9 cellular contexts compared by ENCODE assay signal in the genomic region with DNA sequence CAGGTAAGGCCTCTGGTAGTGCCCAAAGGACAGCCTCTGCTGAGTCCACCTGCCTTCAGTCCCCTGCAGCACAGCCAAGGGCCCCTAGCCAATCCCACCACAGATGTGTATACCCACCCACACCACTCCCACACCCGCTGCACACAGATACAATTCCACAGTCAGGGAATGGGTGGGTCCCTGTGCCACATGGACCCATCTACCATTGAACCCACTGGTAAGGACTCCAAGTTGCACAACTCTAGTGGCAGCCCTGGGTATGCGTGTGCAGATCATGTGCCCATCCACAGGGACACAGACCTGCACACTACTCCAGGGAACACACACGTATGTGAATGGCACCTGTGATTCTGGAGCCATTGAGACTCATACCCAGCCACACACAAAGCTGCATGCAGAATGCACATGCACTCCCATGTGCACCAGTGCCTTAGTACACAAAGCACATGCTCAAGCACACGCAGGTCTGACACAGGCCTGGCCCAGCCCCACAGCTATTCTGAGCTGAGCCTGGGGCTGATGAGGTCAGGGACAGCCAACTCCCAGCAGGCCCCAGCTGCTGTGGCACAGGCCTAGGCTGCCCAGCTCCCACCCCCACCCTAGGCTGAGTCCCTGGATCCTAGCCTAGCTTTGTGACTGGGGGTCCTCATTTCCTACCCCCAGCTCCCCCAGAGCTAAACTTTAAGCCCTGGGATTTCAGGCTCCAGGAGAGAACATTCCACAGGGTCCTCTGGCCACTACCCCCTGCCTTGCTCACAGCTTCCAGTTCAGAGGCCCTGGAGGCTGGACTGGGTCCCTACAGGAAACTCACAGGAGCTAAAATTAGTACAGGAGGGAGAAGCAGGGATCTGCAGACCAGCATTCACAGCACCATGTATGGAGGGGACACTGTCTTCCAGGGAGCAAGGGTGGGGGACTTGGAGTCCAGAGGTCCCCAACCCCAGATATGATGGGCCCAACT. TPM values are rescaled to one million over a fixed set of nuclear protein-coding genes. Genes with fewer than 3 reads are reported as not detected.
DNase-seq lines count a peak whose midpoint lies in the region; ATAC-seq, FAIRE-seq and TF ChIP-seq lines count a peak whose summit lies in the region.
"Had no signal": no experiment of that assay in that cellular context is flagged by ENCODE, and none has a peak within 500 bp of the region (broad histone marks: within the 10 kb centered on the region; RNA-seq: fewer than 3 reads in every experiment).

No MANE protein-coding gene starts in this region.

- WGBS in spleen, 5 donors = 20 to 77% (median 73%) methylated on average over 1 to 4 of the region's 4 CpGs; no CpG with 5 or more reads in 1 of the 5 donors

- H3K9me3 ChIP-seq in ascending aorta (no peaks in the 10 kb centered on the region), spleen (no peaks in the 10 kb centered on the region)

- intact Hi-C loops in ascending aorta (cut with DNase I) = no loop called here
- intact Hi-C loops in left cardiac atrium (cut with DNase I) = no loop called here
- intact Hi-C loops in spleen (cut with DNase I; ENCODE audit: low total_unique reads) = no loop called here

- peak; percentile 16 for FAIRE-seq in HTR-8/SVneo (lab: Jason Lieb, UNC)

- H3K36me3 ChIP-seq in ascending aorta (no peaks in the 10 kb centered on the region), spleen (no peaks in the 10 kb centered on the region)

- H3K4me1 ChIP-seq in ascending aorta (peaks cover 28 to 57% of the 10 kb centered on the region in 2 donors), spleen (peaks cover 51 to 85% (median 74%) of the 10 kb centered on the region in 6 donors)

- TF ChIP-seq CTCF in ascending aorta (IDR thresholded peaks at IDR 0.05) (peak in 1 of 3 experiments; percentile 22), spleen (IDR thresholded peaks at IDR 0.05 in 8 of 11, conservative IDR thresholded peaks at IDR 0.05 in 3 of 11) (no peak)

- TF ChIP-seq POLR2A in spleen (IDR thresholded peaks at IDR 0.05) = no peak

- peak overlapping the region; percentile 83 to 93 for H3K27ac ChIP-seq in ascending aorta
- peak overlapping the region in 7 of 8 donors; percentile 9 to 84 (median 80) for H3K27ac ChIP-seq in spleen

- H3K27me3 ChIP-seq in ascending aorta (no peaks in the 10 kb centered on the region), spleen (replicated peaks in 1 of 7) (peaks cover 0 to 37% (median 7%) of the 10 kb centered on the region in 7 donors)

- H3K4me3 ChIP-seq in ascending aorta (no peak overlapping the region), spleen (no peak overlapping the region)

- ATAC-seq in left cardiac atrium (peak; percentile 61 to 72), HG03521 (IDR thresholded peaks at IDR 0.05; ENCODE audit: unreplicated experiment) (no peak), HG03025 (IDR thresholded peaks at IDR 0.05; ENCODE audit: low FRiP score, unreplicated experiment) (no peak), GM18502 (IDR thresholded peaks at IDR 0.05; ENCODE audit: poor library complexity, unreplicated experiment) (no peak)

- DNase-seq in HTR-8/SVneo (ENCODE audit: insufficient read length, low spot score) = no peak
- DNase-seq in ascending aorta (ENCODE audit: low spot score in 2 of 2) = peak in 1 of 2 donors; percentile 77
- peak; percentile 53 for DNase-seq in left cardiac atrium
- no peak for DNase-seq in spleen
- DNase-seq in kidney glomerular epithelial cell (lab: John Stamatoyannopoulos, UW) = no peak
- DNase-seq: NCI-H526 treated with DMSO at 0.1 percent for 48 hours had no signal

RNA-seq across cellular contexts. Expression of a gene that starts 2.8 kb away (rescaled TPM):
- total RNA-seq in ascending aorta = 49.0 TPM
- 10 to 100 TPM; 17.3 to 23.8 TPM for total RNA-seq in left cardiac atrium
- 10 to 100 TPM; 16.3 to 45.7 (median 29.8) TPM for total RNA-seq in spleen
- 10 to 100 TPM in 2 of 3 donors, 1 to 10 TPM in 1; 7.9 to 61.2 (median 34.9) TPM for polyA plus RNA-seq in spleen

RNA-seq across cellular contexts. Expression of a gene that starts 5.0 kb away (rescaled TPM):
- total RNA-seq in ascending aorta (8.5 TPM), left cardiac atrium (under 1 TPM; 0.44 to 0.91 TPM), spleen (1 to 10 TPM in 2 of 7 donors, under 1 TPM in 3, not detected in 2; 0.23 to 1.6 (median 0.74) TPM)
- polyA plus RNA-seq in spleen = under 1 TPM; 0.48 to 0.77 (median 0.61) TPM

RNA-seq across cellular contexts. Expression of a gene that starts 21.4 kb away (rescaled TPM):
- not detected for total RNA-seq in ascending aorta
- total RNA-seq in left cardiac atrium = not detected
- total RNA-seq in spleen = under 1 TPM in 2 of 7 donors, not detected in 5; 0.14 to 0.34 TPM
- polyA plus RNA-seq in spleen = not detected

Comparison
In these comparisons a context has a peak if more than half of its experiments do, and no peak if none do; other contexts are left out.
1. ATAC-seq: peak in left cardiac atrium (2 of 2); none in HG03521 (single experiment), HG03025 (single experiment) and GM18502 (single experiment).